ENCODE assay signal across 24 cellular contexts in the genomic region with DNA sequence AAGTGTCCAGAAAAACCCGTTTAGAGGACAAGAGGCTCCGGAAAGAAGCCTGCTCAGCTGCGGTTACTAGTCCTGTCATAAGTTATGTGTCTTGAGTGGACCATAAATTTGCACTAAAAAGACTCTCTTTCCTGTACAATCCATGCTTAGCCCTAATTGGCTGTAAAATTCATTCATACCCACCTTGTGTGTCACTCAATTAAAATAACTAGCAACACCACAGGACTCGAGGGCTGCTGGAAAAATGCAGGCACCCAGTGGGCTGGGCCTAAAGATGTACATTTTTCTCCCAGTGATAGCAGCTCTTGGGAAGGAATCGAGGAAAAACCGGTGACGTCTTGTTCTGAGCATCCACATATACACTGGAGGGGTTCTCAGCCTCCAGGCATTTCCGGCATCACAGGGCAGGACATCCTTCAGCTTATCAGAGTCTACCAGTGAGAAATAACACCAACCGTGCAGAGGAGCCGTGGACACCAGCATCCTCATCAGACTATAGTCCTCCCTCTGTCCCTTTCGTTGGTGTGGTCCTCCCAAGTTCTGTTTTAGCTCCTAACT.
"Had no signal": no experiment of that assay in that cellular context is flagged by ENCODE, and none has a peak within 500 bp of the region (broad histone marks: within the 10 kb centered on the region; RNA-seq: fewer than 3 reads in every experiment).

No MANE protein-coding gene starts in this region.

- H3K9me2 ChIP-seq: SK-N-SH had no signal

- ATAC-seq: activated CD4-positive, alpha-beta T cell treated with anti-CD3 and anti-CD28 coated beads for 36 hours; activated T-helper 17 cell treated with anti-CD3 and anti-CD28 coated beads, Interleukin-2, amount 50 U/mL, for 72 hours; Panc1; Right ventricle myocardium inferior had no signal

- H3K9me3 ChIP-seq: SK-N-SH had no signal

- H3K27ac ChIP-seq: KMS-11, WERI-Rb-1 had no signal

- H3K36me3 ChIP-seq: WERI-Rb-1 had no signal

- DNase-seq: activated CD4-positive, alpha-beta memory T cell treated with anti-CD3 and anti-CD28 coated beads, Interleukin-2, amount 10 ng/mL, durations not matched to agents 7 days and 5 days; activated CD4-positive, alpha-beta T cell treated with anti-CD3 and anti-CD28 coated beads for 36 hours; activated CD4-positive, alpha-beta T cell treated with anti-CD3 and anti-CD28 coated beads, Interleukin-2, amount 50 U/mL, for 1 hour; activated gamma-delta T cell; activated naive CD4-positive, alpha-beta T cell treated with anti-CD3 and anti-CD28 coated beads for 36 hours; activated T-cell treated with anti-CD3 and anti-CD28 coated beads for 4 hours; activated T-cell treated with anti-CD3 and anti-CD28 coated beads, Interleukin-2, amount 50 U/mL, for 48 hours; caudate nucleus; NCI-H1092; NCI-H1417; NCI-H1930; NCI-H2171; NCI-H2227 treated with DMSO at 0.1 percent for 48 hours; NCI-H446 treated with DMSO at 0.1 percent for 48 hours; NCI-H526; NCI-H82; RPMI8226; SK-N-SH; T-helper 1 cell; WERI-Rb-1 had no signal

- H3K4me2 ChIP-seq: KMS-11, SK-N-SH had no signal

- H3K9ac ChIP-seq: KMS-11, SK-N-SH had no signal
